Comparison of ENCODE assay signal across 8 cellular contexts in the genomic region with DNA sequence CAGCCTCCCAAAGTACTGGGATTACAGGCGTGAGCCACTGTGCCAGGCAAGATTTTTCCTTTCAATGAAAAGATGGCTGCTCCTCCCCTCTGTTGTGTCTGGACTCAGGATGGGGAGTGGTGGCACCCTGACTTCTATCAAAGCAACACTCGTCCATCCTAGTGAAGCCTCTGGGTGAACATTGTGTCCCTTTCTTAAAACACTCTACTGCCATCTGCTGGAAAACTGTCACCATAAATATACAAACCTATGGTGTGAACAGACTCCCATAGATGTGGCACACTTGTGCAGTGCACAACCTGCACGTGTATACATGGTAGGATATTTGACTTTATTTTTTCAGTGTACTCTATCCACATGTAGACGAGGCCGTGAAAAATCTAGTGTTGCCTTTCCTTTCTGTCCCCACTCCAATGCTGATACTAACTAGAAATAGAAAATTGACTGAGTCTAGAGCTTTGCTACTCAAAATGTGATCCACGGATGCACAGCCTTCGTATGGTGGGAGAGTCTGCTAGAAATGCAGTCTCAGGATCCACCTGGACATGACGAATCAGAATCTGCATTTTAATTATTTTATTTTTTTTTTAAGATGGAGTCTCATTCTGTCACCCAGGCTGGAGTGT. TPM values are rescaled to one million over a fixed set of nuclear protein-coding genes. Genes with fewer than 3 reads are reported as not detected.
DNase-seq lines count a peak whose midpoint lies in the region; ATAC-seq and TF ChIP-seq lines count a peak whose summit lies in the region.

No MANE protein-coding gene starts in this region.

- POLR2A ChIA-PET in BJ (lab: Charles Lee) = no interaction called here

- no peak for TF ChIP-seq POLR2A in vagina (IDR thresholded peaks at IDR 0.05)

- no peak for DNase-seq in BJ (ENCODE audit: low read depth)
- DNase-seq in NCI-H2081 treated with DMSO at 0.1 percent for 48 hours (lab: John Stamatoyannopoulos, UW) = peak; percentile 73
- peak in 3 of 5 donors; percentile 39 to 75 (median 47) for DNase-seq in T-helper 1 cell
- DNase-seq in dermis blood vessel endothelial cell = peak; percentile 95
- DNase-seq in medulla oblongata (ENCODE audit: extremely low spot score) = peak; percentile 95
- peak in 1 of 2 donors; percentile 86 for DNase-seq in vagina (ENCODE audit: extremely low spot score in 2 of 2)

- H3K36me3 ChIP-seq in BJ (ENCODE audit: control insufficient read depth, insufficient read depth, low read length) = no peaks in the 10 kb centered on the region
- H3K36me3 ChIP-seq in vagina = no peaks in the 10 kb centered on the region

- peak; percentile 84 for ATAC-seq in GM18517 (IDR thresholded peaks at IDR 0.05; ENCODE audit: unreplicated experiment)
- ATAC-seq in HG03103 (IDR thresholded peaks at IDR 0.05; ENCODE audit: low read depth, unreplicated experiment) = peak; percentile 62

- TF ChIP-seq CTCF in BJ (IDR thresholded peaks at IDR 0.05; ENCODE audit: insufficient read depth, low read depth, low read length) (peak; percentile 56), vagina (IDR thresholded peaks at IDR 0.05) (peak; percentile 47 to 91 (median 73))

- H3K9me3 ChIP-seq in vagina = no peaks in the 10 kb centered on the region

- intact Hi-C loops in vagina (cut with DNase I) = loop anchor here (5.0 to 10.0 kb wide), 2 partner anchors 98 to 316 kb away; no protein-coding TSS in a partner anchor

- CTCF ChIA-PET in BJ (lab: Yijun Ruan, JAX) = interaction anchor here (0.7 to 4.2 kb wide), 15 partner anchors 8 to 785 kb away, joined by 3 to 65 read pairs (median 4); no protein-coding TSS in a partner anchor

- peaks cover 20% of the 10 kb centered on the region for H3K4me1 ChIP-seq in vagina

- H3K27me3 ChIP-seq in BJ (ENCODE audit: control insufficient read depth, insufficient read depth, low read length) (peaks cover 5% of the 10 kb centered on the region; the same call in 1 of the 2 replicates), vagina (no peaks in the 10 kb centered on the region)

- H3K4me3 ChIP-seq in BJ (ENCODE audit: low read depth, low read length) (no peak overlapping the region), vagina (no peak overlapping the region)

- no peak overlapping the region for H3K27ac ChIP-seq in vagina

RNA-seq across cellular contexts. Expression of a gene that starts 55.9 kb away (rescaled TPM):
- 0.20 and 0.22 TPM in 2 replicates for polyA plus RNA-seq in BJ (2011; rRNA removed)
- 2.8 and 2.9 TPM in 2 replicates for polyA minus RNA-seq in BJ (2011; rRNA and poly(A)+ RNA removed)
- total RNA-seq in dermis blood vessel endothelial cell = 23.2 and 23.5 TPM in 2 replicates
- total RNA-seq in vagina = 14.2 TPM
